Comparison of ENCODE assay signal across 2 cellular contexts in genomic region chr19:36579255-36579654, GRCh38.
TF ChIP-seq lines count a peak whose summit lies in the region.

No MANE protein-coding gene starts in this region.

TF ChIP-seq in HEK293, 187 proteins besides CTCF, POLR2A, EP300 and RAD21:
- TF ChIP-seq ZNF558 (tag by site-specific recombination; IDR thresholded peaks at IDR 0.05), result peak; percentile 52; the same call in 1 of the 2 replicates
- TF ChIP-seq ZNF596 (tag by site-specific recombination; IDR thresholded peaks at IDR 0.05), result no peak
- TF ChIP-seq ZNF221 (tag by site-specific recombination; IDR thresholded peaks at IDR 0.05; ENCODE audit: borderline replicate concordance), result 0 out of 2 replicates have a peak, but pooled peaks have one; percentile 22
- TF ChIP-seq ZNF280D (tag by site-specific recombination; IDR thresholded peaks at IDR 0.05), result 0 out of 2 replicates have a peak, but pooled peaks have one; percentile 7
- TF ChIP-seq HOXA7 (CRISPR knock-in tag; IDR thresholded peaks at IDR 0.05; ENCODE audit: borderline replicate concordance), result no peak
- TF ChIP-seq ZNF211 (tag by site-specific recombination; IDR thresholded peaks at IDR 0.05; ENCODE audit: low read depth), result peak; percentile 48; the same call in 1 of the 2 replicates
- no peak for TF ChIP-seq ZNF391 (tag by site-specific recombination; IDR thresholded peaks at IDR 0.05; ENCODE audit: borderline replicate concordance, low read depth)
- TF ChIP-seq ZNF10 (tag by site-specific recombination; IDR thresholded peaks at IDR 0.05), result no peak
- TF ChIP-seq SP2 (tag by site-specific recombination; IDR thresholded peaks at IDR 0.05), result no peak
- no peak for TF ChIP-seq ZNF335 (tag by site-specific recombination; conservative IDR thresholded peaks at IDR 0.05)
- no peak for TF ChIP-seq ZNF138 (tag by site-specific recombination; IDR thresholded peaks at IDR 0.05; ENCODE audit: borderline replicate concordance)
- TF ChIP-seq IKZF3 (tag by site-specific recombination; IDR thresholded peaks at IDR 0.05), result no peak
- TF ChIP-seq ZFP69B (tag by site-specific recombination; IDR thresholded peaks at IDR 0.05), result no peak

TF ChIP-seq in K562, 482 proteins besides CTCF, POLR2A, EP300 and RAD21:
- TF ChIP-seq CEBPG (CRISPR knock-in tag; IDR thresholded peaks at IDR 0.05) (no peak), CEBPG (tag; conservative IDR thresholded peaks at IDR 0.05 in 1 of 2, IDR thresholded peaks at IDR 0.05 in 1 of 2) (peak in 1 of 2 experiments; percentile 57; a peak in 2 of 4 replicates), ZNF212 (CRISPR knock-in tag; IDR thresholded peaks at IDR 0.05) (no peak), ATF3 (IDR thresholded peaks at IDR 0.05) (peak; percentile 55), ATF3 (CRISPR knock-in tag; conservative IDR thresholded peaks at IDR 0.05) (no peak)
